In the genomic region with DNA sequence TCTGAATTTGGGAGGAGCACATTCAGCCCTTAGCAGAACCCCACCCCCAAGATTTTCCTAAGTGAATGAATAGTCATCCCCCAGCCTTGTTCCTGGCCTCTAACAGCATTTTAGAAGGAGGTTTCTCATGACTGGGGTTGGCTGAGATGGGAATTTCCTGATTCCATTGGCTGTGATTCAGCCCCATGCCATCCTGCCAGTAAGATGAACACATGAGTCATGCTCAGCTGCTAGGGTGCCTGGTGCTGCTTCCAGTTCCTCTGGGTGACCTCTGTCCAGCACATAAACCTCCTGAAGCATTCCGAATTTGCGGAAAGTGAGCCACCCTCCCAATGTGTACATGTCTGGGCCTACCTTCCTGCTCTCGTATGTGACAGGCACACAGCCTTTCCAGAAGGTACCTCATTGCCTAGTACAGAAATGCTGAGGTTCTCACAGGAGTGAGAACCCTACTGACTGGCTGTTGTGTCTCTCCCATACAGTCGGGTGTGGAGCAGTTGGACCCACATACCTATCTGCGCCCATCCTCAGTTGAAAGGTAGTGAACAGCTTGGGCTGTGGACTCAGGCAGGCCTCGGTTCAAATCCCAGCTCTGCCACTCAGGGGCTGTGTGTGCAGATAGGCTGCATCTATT, we compare ENCODE assay signal across 8 cellular contexts.
A peak's percentile ranks its signal among the peaks of the same experiment; 100 is the strongest.
DNase-seq lines count a peak whose midpoint lies in the region; TF ChIP-seq lines count a peak whose summit lies in the region.
"Had no signal": no experiment of that assay in that cellular context is flagged by ENCODE, and none has a peak within 500 bp of the region (broad histone marks: within the 10 kb centered on the region; RNA-seq: fewer than 3 reads in every experiment).

No MANE protein-coding gene starts in this region.

- H3K27me3 ChIP-seq in right atrium auricular region = no peaks in the 10 kb centered on the region

- H3K9me3 ChIP-seq in right atrium auricular region = no peaks in the 10 kb centered on the region
- H3K9me3 ChIP-seq: HAP-1 had no signal

- H3K4me1 ChIP-seq in right atrium auricular region = no peaks in the 10 kb centered on the region

- H3K27ac ChIP-seq in right atrium auricular region (peak overlapping the region in 1 of 2 donors; percentile 51), substantia nigra (ENCODE audit: low read depth, low read length, poor library complexity, severe bottlenecking) (peak overlapping the region; percentile 98)

- H3K4me3 ChIP-seq in astrocyte of the cerebellum (ENCODE audit: low read depth, low read length) (no peak overlapping the region), right atrium auricular region (no peak overlapping the region)
- H3K4me3 ChIP-seq: HAP-1 had no signal

- TF ChIP-seq CTCF in astrocyte of the cerebellum (IDR thresholded peaks at IDR 0.05; ENCODE audit: low read depth, low read length, missing control alignments) (no peak), right atrium auricular region (IDR thresholded peaks at IDR 0.05) (no peak)

- in situ Hi-C loops in astrocyte of the cerebellum (cut with HindIII; ENCODE audit: low sequenced_read_pairs) = no loop called here

- DNase-seq in HT1080 (ENCODE audit: low read depth) = peak; percentile 98
- DNase-seq in astrocyte of the cerebellum (ENCODE audit: low read depth) = peak; percentile 90
- DNase-seq in right atrium auricular region (ENCODE audit: low spot score) = peak; percentile 60
- DNase-seq in substantia nigra (lab: John Stamatoyannopoulos, UW) = peak in 45 of 49 donors; percentile 37 to 91 (median 72)
- no peak for DNase-seq in GF-D8 (lab: John Stamatoyannopoulos, UW)
- no peak for DNase-seq in NCI-H1092 treated with DMSO at 0.1 percent for 48 hours (lab: John Stamatoyannopoulos, UW)
- DNase-seq in NK-92 treated with Interleukin-12 subunit alpha and Interleukin-12 subunit beta, amount 100 ng/mL, for 24 hours (lab: John Stamatoyannopoulos, UW) = no peak

- H3K36me3 ChIP-seq in right atrium auricular region = no peaks in the 10 kb centered on the region
- H3K36me3 ChIP-seq: HAP-1 had no signal

Comparison
In these comparisons a context has a peak if more than half of its experiments do, and no peak if none do; other contexts are left out.
1. DNase-seq: peak in HT1080 (single experiment), astrocyte of the cerebellum (single experiment), right atrium auricular region (single experiment) and substantia nigra (45 of 49); none in GF-D8 (single experiment), NCI-H1092 treated with DMSO at 0.1 percent for 48 hours (single experiment) and NK-92 treated with Interleukin-12 subunit alpha and Interleukin-12 subunit beta, amount 100 ng/mL, for 24 hours (single experiment).